In genomic region chr7:96729795-96730194, GRCh38 we compare ENCODE assay signal across 22 cellular contexts. TPM values are rescaled to one million over a fixed set of nuclear protein-coding genes. Genes with fewer than 3 reads are reported as not detected.
DNase-seq lines count a peak whose midpoint lies in the region; ATAC-seq and TF ChIP-seq lines count a peak whose summit lies in the region.
"Had no signal": no experiment of that assay in that cellular context is flagged by ENCODE, and none has a peak within 500 bp of the region (broad histone marks: within the 10 kb centered on the region; RNA-seq: fewer than 3 reads in every experiment).

No MANE protein-coding gene starts in this region.

- H4K12ac ChIP-seq in trophoblast cell (ENCODE audit: low read depth, low read length): no peak overlapping the region

- ATAC-seq in PC-3: peak; percentile 50
- ATAC-seq: HepG2 had no signal

- H3F3A ChIP-seq in PC-3 (ENCODE audit: low read length, unreplicated experiment): no peaks in the 10 kb centered on the region

- no CpG with 5 or more reads among the region's 2 CpGs for WGBS in trophoblast cell (ENCODE audit: extremely low coverage, insufficient coverage, insufficient read length)

- no peak overlapping the region for H3K23ac ChIP-seq in trophoblast cell (ENCODE audit: low read length)

- H4K91ac ChIP-seq in trophoblast cell (ENCODE audit: low read depth, low read length): no peak overlapping the region

- H3K27ac ChIP-seq in PC-3 (ENCODE audit: low read length): peak overlapping the region; percentile 47
- H3K27ac ChIP-seq in trophoblast cell (ENCODE audit: low read depth, low read length): no peak overlapping the region
- H3K27ac ChIP-seq: C4-2B, SJCRH30 had no signal

- H3K4me1 ChIP-seq in PC-3 (ENCODE audit: insufficient read depth, low read length) (peaks cover 17% of the 10 kb centered on the region), trophoblast cell (ENCODE audit: control insufficient read depth in 1 of 2, insufficient read depth in 2 of 2, low read length in 2 of 2) (no peaks in the 10 kb centered on the region)
- H3K4me1 ChIP-seq: SJCRH30 had no signal

- no peaks in the 10 kb centered on the region for H3K79me1 ChIP-seq in trophoblast cell (ENCODE audit: low read length)

- H3K9me3 ChIP-seq in PC-3 (ENCODE audit: low read length) (no peaks in the 10 kb centered on the region), trophoblast cell (ENCODE audit: insufficient read depth, low read depth, low read length) (no peaks in the 10 kb centered on the region)
- H3K9me3 ChIP-seq: SJCRH30 had no signal

- no peak overlapping the region for H3K14ac ChIP-seq in trophoblast cell (ENCODE audit: low read length)

- no peak overlapping the region for H3K4ac ChIP-seq in trophoblast cell (ENCODE audit: low read depth, low read length)

- no peaks in the 10 kb centered on the region for H3K36me3 ChIP-seq in PC-3 (ENCODE audit: low read depth, low read length)
- H3K36me3 ChIP-seq in trophoblast cell (ENCODE audit: control insufficient read depth in 1 of 2, insufficient read depth in 2 of 2, low read length in 2 of 2): no peaks in the 10 kb centered on the region
- H3K36me3 ChIP-seq: SJCRH30 had no signal

- no peaks in the 10 kb centered on the region for H3K27me3 ChIP-seq in PC-3 (ENCODE audit: low read length)
- no peaks in the 10 kb centered on the region for H3K27me3 ChIP-seq in trophoblast cell (ENCODE audit: insufficient read depth, low read length)
- H3K27me3 ChIP-seq: SJCRH30 had no signal

- H3K79me2 ChIP-seq in PC-3 (ENCODE audit: low read length): no peaks in the 10 kb centered on the region
- no peaks in the 10 kb centered on the region for H3K79me2 ChIP-seq in trophoblast cell (ENCODE audit: control insufficient read depth, insufficient read depth, low read length, poor library complexity)

- H2BK12ac ChIP-seq in trophoblast cell (ENCODE audit: low read length): no peak overlapping the region

- H3K9me2 ChIP-seq in PC-3 (replicated peaks; ENCODE audit: low read length): no peaks in the 10 kb centered on the region

- H2AFZ ChIP-seq in PC-3 (ENCODE audit: low read length) (0 out of 2 replicates have a peak overlapping the region, but pooled peaks have one; percentile 29), trophoblast cell (ENCODE audit: insufficient read depth, low read length, poor library complexity) (no peak overlapping the region)

- no peak overlapping the region for H3K18ac ChIP-seq in trophoblast cell (ENCODE audit: low read length)

- DNase-seq in NCI-H510A treated with DMSO at 0.1 percent for 48 hours (lab: John Stamatoyannopoulos, UW) (peak; percentile 29), NCI-H510A (lab: John Stamatoyannopoulos, UW) (no peak), PC-3 (peak; percentile 78), epithelial cell of esophagus (ENCODE audit: low read depth) (peak; percentile 95), trophoblast cell (peak; percentile 69 to 96), A172 (ENCODE audit: low spot score) (no peak), NCI-H2196 treated with DMSO at 0.1 percent for 48 hours (lab: John Stamatoyannopoulos, UW; ENCODE audit: unreplicated experiment) (no peak)
- DNase-seq in stimulated activated CD4-positive, alpha-beta T cell treated with anti-CD3 and anti-CD28 coated beads, Interleukin-15, amount 100 ng/mL, for 24 hours: no peak
- DNase-seq: 8988T; Calu3; CD8-positive, alpha-beta memory T cell; DMS79; KBM-7; NCI-H1105; NCI-H146; NCI-H2029 treated with DMSO at 0.1 percent for 48 hours; NCI-H2171; NCI-H526 treated with DMSO at 0.1 percent for 48 hours; OCI-M1; SJCRH30 had no signal

- H2BK5ac ChIP-seq in trophoblast cell (ENCODE audit: low read depth, low read length, poor library complexity): no peak overlapping the region

- POLR2A ChIA-PET in PC-3 (lab: Charles Lee; ENCODE audit: unreplicated experiment): no interaction called here

- no peak overlapping the region for H2AK5ac ChIP-seq in trophoblast cell (ENCODE audit: low read length)

- no peak overlapping the region for H2BK120ac ChIP-seq in trophoblast cell (ENCODE audit: insufficient read depth, low read length, poor library complexity)

- intact Hi-C loops in PC-3 (cut with micrococcal nuclease): no loop called here

- TF ChIP-seq CTCF in PC-3 (conservative IDR thresholded peaks at IDR 0.05; ENCODE audit: low read depth, low read length) (no peak), epithelial cell of esophagus (IDR thresholded peaks at IDR 0.05; ENCODE audit: insufficient read depth, low read depth, low read length, missing control alignments) (no peak)

- BruUV-seq in PC-3 (replicated peaks; lab: Mats Ljungman, UMichigan): no TSS peak

- H3K4me2 ChIP-seq in PC-3 (ENCODE audit: low read length): peak overlapping the region; percentile 13
- no peak overlapping the region for H3K4me2 ChIP-seq in trophoblast cell (ENCODE audit: low read length)

- no peak overlapping the region for H4K8ac ChIP-seq in trophoblast cell (ENCODE audit: low read depth, low read length)

- H3K4me3 ChIP-seq in PC-3 (ENCODE audit: low read length) (no peak overlapping the region), epithelial cell of esophagus (ENCODE audit: low read length) (no peak overlapping the region), trophoblast cell (ENCODE audit: low read depth, low read length) (no peak overlapping the region)
- H3K4me3 ChIP-seq: SJCRH30 had no signal

- CTCF ChIA-PET in PC-3 (lab: Charles Lee): no interaction called here

- no peaks in the 10 kb centered on the region for H4K20me1 ChIP-seq in PC-3 (ENCODE audit: low read length)

- H3K9ac ChIP-seq in PC-3 (ENCODE audit: low read length) (no peak overlapping the region), trophoblast cell (ENCODE audit: low read length) (no peak overlapping the region)

RNA-seq across cellular contexts. Expression of gene SEM1, which starts 20.1 kb away (rescaled TPM):
- total RNA-seq in PC-3 (2014; rRNA removed): 263 and 292 TPM in 2 replicates
- 117 TPM in 2 replicates for polyA plus RNA-seq in trophoblast cell (2013)
- 50.0 and 62.3 TPM in 2 replicates for total RNA-seq in A172 (2014; rRNA removed; shearing (Covaris generic))

Comparison
In these comparisons a context has a peak if more than half of its experiments do, and no peak if none do; other contexts are left out.
1. DNase-seq: peak in NCI-H510A treated with DMSO at 0.1 percent for 48 hours (single experiment), PC-3 (single experiment), epithelial cell of esophagus (single experiment) and trophoblast cell (2 of 2); none in NCI-H510A (single experiment), stimulated activated CD4-positive, alpha-beta T cell treated with anti-CD3 and anti-CD28 coated beads, Interleukin-15, amount 100 ng/mL, for 24 hours (single experiment), A172 (single experiment) and NCI-H2196 treated with DMSO at 0.1 percent for 48 hours (single experiment).